In genomic region chr9:101462558-101462957, GRCh38 we compare ENCODE assay signal across 14 cellular contexts. TPM values are rescaled to one million over a fixed set of nuclear protein-coding genes. Genes with fewer than 3 reads are reported as not detected.
DNase-seq lines count a peak whose midpoint lies in the region; ATAC-seq and TF ChIP-seq lines count a peak whose summit lies in the region.
"Had no signal": no experiment of that assay in that cellular context is flagged by ENCODE, and none has a peak within 500 bp of the region (broad histone marks: within the 10 kb centered on the region; RNA-seq: fewer than 3 reads in every experiment).

No MANE protein-coding gene starts in this region.

- peak overlapping the region; percentile 56 for H3K4me3 Mint-ChIP-seq in HFFc6
- H3K4me3 Mint-ChIP-seq in stimulated activated memory B cell treated with anti-CD40 and anti-IgM and Interleukin-4, amounts not matched to agents 10 μg/mL and 1 μg/mL and 100 μg/mL, for 72 hours = no peak overlapping the region
- H3K4me3 Mint-ChIP-seq: activated T-cell treated with anti-CD3 and anti-CD28 coated beads, Interleukin-2, amount 50 U/mL, for 24 hours; IgD-negative memory B cell had no signal

- no peaks in the 10 kb centered on the region for H3K36me3 ChIP-seq in A673 (ENCODE audit: insufficient read depth, low read length, poor library complexity, severe bottlenecking)
- H3K36me3 ChIP-seq: prostate gland, thyroid gland had no signal

- no peak for ATAC-seq in stimulated activated memory B cell treated with anti-CD40 and anti-IgM and Interleukin-4, amounts not matched to agents 10 μg/mL and 1 μg/mL and 100 μg/mL, for 72 hours
- ATAC-seq in HG02759 (IDR thresholded peaks at IDR 0.05; ENCODE audit: unreplicated experiment) = no peak

- no peaks in the 10 kb centered on the region for H3K27me3 ChIP-seq in A673 (replicated peaks; ENCODE audit: insufficient read depth, low read depth, low read length, poor library complexity)
- H3K27me3 ChIP-seq: thyroid gland had no signal

- H3K4me1 ChIP-seq in A673 (ENCODE audit: insufficient read depth, low read length, poor library complexity, severe bottlenecking) = no peaks in the 10 kb centered on the region
- H3K4me1 ChIP-seq: prostate gland, thyroid gland had no signal

- H3K9me3 Mint-ChIP-seq in HFFc6 = no peaks in the 10 kb centered on the region
- H3K9me3 Mint-ChIP-seq in stimulated activated memory B cell treated with anti-CD40 and anti-IgM and Interleukin-4, amounts not matched to agents 10 μg/mL and 1 μg/mL and 100 μg/mL, for 72 hours = no peaks in the 10 kb centered on the region
- H3K9me3 Mint-ChIP-seq: activated T-cell treated with anti-CD3 and anti-CD28 coated beads, Interleukin-2, amount 50 U/mL, for 24 hours; IgD-negative memory B cell had no signal

- H3K27me3 Mint-ChIP-seq in HFFc6 (ENCODE audit: insufficient read depth) = no peaks in the 10 kb centered on the region; the same call in 1 of the 2 replicates
- peaks cover 9% of the 10 kb centered on the region for H3K27me3 Mint-ChIP-seq in stimulated activated memory B cell treated with anti-CD40 and anti-IgM and Interleukin-4, amounts not matched to agents 10 μg/mL and 1 μg/mL and 100 μg/mL, for 72 hours

- peak; percentile 23 for DNase-seq in A673 (ENCODE audit: low spot score)
- DNase-seq in HFFc6 = peak; percentile 68
- peak; percentile 45 for DNase-seq in amniotic epithelial cell (ENCODE audit: low read depth)
- peak; percentile 47 for DNase-seq in fibroblast of pulmonary artery (ENCODE audit: low read depth)
- DNase-seq in activated CD4-positive, alpha-beta T cell treated with anti-CD3 and anti-CD28 coated beads, Interleukin-2, amount 50 U/mL, for 4 hours = no peak
- DNase-seq in OCI-M2 (lab: John Stamatoyannopoulos, UW; ENCODE audit: unreplicated experiment) = no peak
- DNase-seq: activated T-cell treated with anti-CD3 and anti-CD28 coated beads, Interleukin-2, amount 50 U/mL, for 24 hours; thyroid gland had no signal

- H3K27ac Mint-ChIP-seq in HFFc6 = peak overlapping the region; percentile 62
- H3K27ac Mint-ChIP-seq in stimulated activated memory B cell treated with anti-CD40 and anti-IgM and Interleukin-4, amounts not matched to agents 10 μg/mL and 1 μg/mL and 100 μg/mL, for 72 hours = no peak overlapping the region
- H3K27ac Mint-ChIP-seq: activated T-cell treated with anti-CD3 and anti-CD28 coated beads, Interleukin-2, amount 50 U/mL, for 24 hours; IgD-negative memory B cell had no signal

- intact Hi-C loops in A673 (cut with micrococcal nuclease; ENCODE audit: unreplicated experiment) = no loop called here

- H3K4me1 Mint-ChIP-seq in HFFc6 (ENCODE audit: low read depth) = peaks cover 51% of the 10 kb centered on the region
- no peaks in the 10 kb centered on the region for H3K4me1 Mint-ChIP-seq in stimulated activated memory B cell treated with anti-CD40 and anti-IgM and Interleukin-4, amounts not matched to agents 10 μg/mL and 1 μg/mL and 100 μg/mL, for 72 hours
- H3K4me1 Mint-ChIP-seq: IgD-negative memory B cell had no signal

- no peak for TF ChIP-seq CTCF in A673 (conservative IDR thresholded peaks at IDR 0.05; ENCODE audit: low read depth, low read length)
- no peak for TF ChIP-seq CTCF in HFFc6 (IDR thresholded peaks at IDR 0.05)
- no peak for TF ChIP-seq CTCF in fibroblast of pulmonary artery (IDR thresholded peaks at IDR 0.05; ENCODE audit: low read length, missing control alignments)

- POLR2A ChIA-PET in A673 (lab: Charles Lee; ENCODE audit: low non-redundant PET) = no interaction called here

- BruUV-seq in A673 (replicated peaks; lab: Mats Ljungman, UMichigan) = no TSS peak

- no peaks in the 10 kb centered on the region for H3K9me3 ChIP-seq in A673 (ENCODE audit: low read depth, low read length, poor library complexity, severe bottlenecking)
- H3K9me3 ChIP-seq: prostate gland, thyroid gland had no signal

- no peak overlapping the region for H3K27ac ChIP-seq in A673 (ENCODE audit: low read depth, low read length, poor library complexity, severe bottlenecking)
- H3K27ac ChIP-seq: prostate gland, thyroid gland had no signal

- CTCF ChIA-PET in A673 (lab: Charles Lee) = no interaction called here

- no peaks in the 10 kb centered on the region for H3K36me3 Mint-ChIP-seq in HFFc6 (ENCODE audit: low read depth)
- no peaks in the 10 kb centered on the region for H3K36me3 Mint-ChIP-seq in stimulated activated memory B cell treated with anti-CD40 and anti-IgM and Interleukin-4, amounts not matched to agents 10 μg/mL and 1 μg/mL and 100 μg/mL, for 72 hours
- H3K36me3 Mint-ChIP-seq: IgD-negative memory B cell had no signal

- H3K4me3 ChIP-seq in A673 (ENCODE audit: low read depth, low read length, poor library complexity, severe bottlenecking) (no peak overlapping the region), fibroblast of pulmonary artery (replicated peaks; ENCODE audit: low read depth, low read length) (no peak overlapping the region)
- H3K4me3 ChIP-seq: prostate gland, thyroid gland had no signal

RNA-seq across cellular contexts. Expression of gene ALDOB, which starts 27.0 kb away (rescaled TPM):
- not detected in 2 replicates for total RNA-seq in A673 (2021)
- total RNA-seq in HFFc6 (2021; fragmentation: NEBNext Ultra II Directional; extraction: Animal tissue kit (Norgen Biotek cat#: 25700)) = not detected
- total RNA-seq: myocyte, NCI-H460, prostate gland, thyroid gland had no signal

Comparison
In these comparisons a context has a peak if more than half of its experiments do, and no peak if none do; other contexts are left out.
1. DNase-seq: peak in A673 (single experiment), HFFc6 (single experiment), amniotic epithelial cell (single experiment) and fibroblast of pulmonary artery (single experiment); none in activated CD4-positive, alpha-beta T cell treated with anti-CD3 and anti-CD28 coated beads, Interleukin-2, amount 50 U/mL, for 4 hours (0 of 2) and OCI-M2 (single experiment).